Comparison of ENCODE assay signal across 8 cellular contexts in genomic region chr1:234960722-234961467, GRCh38.
DNase-seq lines count a peak whose midpoint lies in the region; ATAC-seq, FAIRE-seq and TF ChIP-seq lines count a peak whose summit lies in the region.

No MANE protein-coding gene starts in this region.

- H3K23me2 ChIP-seq in H1 (ENCODE audit: low read depth, low read length): no peaks in the 10 kb centered on the region

- no peak overlapping the region for H3K4ac ChIP-seq in H1 (replicated peaks; ENCODE audit: insufficient read length, low read depth, low read length)

- H3K4me1 ChIP-seq in H1 (replicated peaks in 1 of 4; ENCODE audit: control insufficient read depth in 3 of 4, insufficient read depth in 4 of 4, low read length in 3 of 4) (peaks cover 0 to 13% (median 8%) of the 10 kb centered on the region in 4 experiments; a peak in 6 of 7 replicates), parathyroid adenoma (peaks cover 10% of the 10 kb centered on the region)

- H3K14ac ChIP-seq in H1 (ENCODE audit: insufficient read length): no peak overlapping the region

- H2BK120ac ChIP-seq in H1 (replicated peaks; ENCODE audit: low read depth, low read length): no peak overlapping the region

- H3K4me3 ChIP-seq in H1 (ENCODE audit: extremely low read depth in 1 of 4, insufficient read depth in 2 of 4, low read depth in 3 of 4, low read length in 4 of 4) (no peak overlapping the region), parathyroid adenoma (ENCODE audit: low read depth, low read length) (no peak overlapping the region)

- H3K79me2 ChIP-seq in H1 (ENCODE audit: control insufficient read depth in 1 of 2, insufficient read depth in 2 of 2, low read length in 2 of 2) (no peaks in the 10 kb centered on the region), parathyroid adenoma (no peaks in the 10 kb centered on the region)

- TF ChIP-seq CTCF in H1 (IDR thresholded peaks at IDR 0.05; ENCODE audit: control extremely low read depth in 1 of 3, insufficient read depth in 1 of 3, low read depth in 1 of 3, low read length in 3 of 3) (no peak), parathyroid adenoma (IDR thresholded peaks at IDR 0.05) (no peak)

- H2BK20ac ChIP-seq in H1 (ENCODE audit: low read length): 0 out of 2 replicates have a peak overlapping the region, but pooled peaks have one; percentile 32

- no peak for ATAC-seq in GM19351 (IDR thresholded peaks at IDR 0.05; ENCODE audit: unreplicated experiment)

- H3K9ac ChIP-seq in H1 (replicated peaks in 1 of 4; ENCODE audit: extremely low read depth in 1 of 4, low read depth in 3 of 4, low read length in 3 of 4) (no peak overlapping the region), parathyroid adenoma (no peak overlapping the region)

- H2BK12ac ChIP-seq in H1 (ENCODE audit: low read depth, low read length): no peak overlapping the region

- no peaks in the 10 kb centered on the region for H4K20me1 ChIP-seq in H1 (replicated peaks in 1 of 2; ENCODE audit: control insufficient read depth in 1 of 2, insufficient read depth in 2 of 2, low read length in 2 of 2)

- H2AFZ ChIP-seq in H1 (ENCODE audit: low read length) (no peak overlapping the region), parathyroid adenoma (no peak overlapping the region)

- no peak overlapping the region for H3K56ac ChIP-seq in H1 (replicated peaks; ENCODE audit: insufficient read length, low read depth, low read length)

- H3K4me2 ChIP-seq in H1 (ENCODE audit: insufficient read depth in 1 of 2, low read depth in 2 of 2, low read length in 2 of 2) (no peak overlapping the region), parathyroid adenoma (ENCODE audit: low read length) (peak overlapping the region; percentile 23)

- no peak overlapping the region for H4K5ac ChIP-seq in H1 (ENCODE audit: insufficient read length, low read depth, low read length)

- H3K27me3 ChIP-seq in H1 (replicated peaks in 1 of 4; ENCODE audit: control insufficient read depth in 3 of 4, extremely low read depth in 1 of 4, insufficient read depth in 3 of 4, low read length in 3 of 4) (no peaks in the 10 kb centered on the region), parathyroid adenoma (ENCODE audit: control insufficient read depth, insufficient read depth, low read length) (no peaks in the 10 kb centered on the region)

- DNase-seq in DMS53 treated with DMSO at 0.1 percent for 48 hours (lab: John Stamatoyannopoulos, UW; ENCODE audit: unreplicated experiment) (peak; percentile 62), NCI-H774 (lab: John Stamatoyannopoulos, UW) (peak; percentile 49), H1 (ENCODE audit: low read depth in 1 of 2, low spot score in 2 of 2) (no peak), NCI-H1105 (lab: John Stamatoyannopoulos, UW) (no peak), COLO829 (ENCODE audit: low spot score) (no peak), iPS-NIHi11 (ENCODE audit: low spot score) (no peak)

- no peak overlapping the region for H3K23ac ChIP-seq in H1 (ENCODE audit: insufficient read length)

- no peaks in the 10 kb centered on the region for H3K79me1 ChIP-seq in H1 (ENCODE audit: low read depth, low read length)

- no peak overlapping the region for H3K27ac ChIP-seq in H1 (ENCODE audit: low read depth, low read length)
- H3K27ac ChIP-seq in parathyroid adenoma: peak overlapping the region; percentile 29

- H2BK15ac ChIP-seq in H1 (ENCODE audit: low read length): peak overlapping the region; percentile 54

- CTCF ChIA-PET in H1 (lab: Charles Lee; ENCODE audit: partially characterized antibody): interaction anchor here (0.8 kb wide), 1 partner anchor 18 kb away, joined by 3 read pairs; no protein-coding TSS in a partner anchor

- WGBS in H1 (ENCODE audit: extremely low coverage in 1 of 2, insufficient coverage in 1 of 2, insufficient read length in 1 of 2, insufficient replicate concordance in 2 of 2, low coverage in 1 of 2, low lambda C conversion rate in 2 of 2, missing lambda C conversion rate in 1 of 2), 2 experiments: 84% methylated on average over 17 of the region's 17 CpGs; no CpG with 5 or more reads in 1 of the 2 experiments

- H2AK5ac ChIP-seq in H1 (ENCODE audit: low read depth, low read length): no peak overlapping the region

- H3K18ac ChIP-seq in H1 (ENCODE audit: extremely low read depth, low read length): 0 out of 2 replicates have a peak overlapping the region, but pooled peaks have one; percentile 19

- no peak for TF ChIP-seq EP300 in H1 (IDR thresholded peaks at IDR 0.05; ENCODE audit: borderline replicate concordance in 1 of 2, low read depth in 2 of 2, low read length in 2 of 2)

- no peak overlapping the region for H4K91ac ChIP-seq in H1 (replicated peaks; ENCODE audit: insufficient read length, low read length)

- H3K9me3 ChIP-seq in H1 (ENCODE audit: insufficient read depth in 2 of 2, low read depth in 1 of 2, low read length in 1 of 2) (no peaks in the 10 kb centered on the region), parathyroid adenoma (ENCODE audit: control insufficient read depth, low read length) (no peaks in the 10 kb centered on the region)

- no peak for FAIRE-seq in H1 (lab: Jason Lieb, UNC)

- TF ChIP-seq RAD21 in H1 (IDR thresholded peaks at IDR 0.05 in 1 of 2, conservative IDR thresholded peaks at IDR 0.05 in 1 of 2; ENCODE audit: low read depth in 2 of 2, low read length in 2 of 2): no peak

- H4K8ac ChIP-seq in H1 (ENCODE audit: extremely low read depth, insufficient read depth, low read length): peak overlapping the region; percentile 80; the same call in 1 of the 2 replicates

- TF ChIP-seq POLR2A in H1 (IDR thresholded peaks at IDR 0.05; ENCODE audit: control extremely low read depth in 1 of 2, low read depth in 2 of 2, low read length in 2 of 2): no peak

- H2BK5ac ChIP-seq in H1 (ENCODE audit: low read depth, low read length): no peak overlapping the region; the same call in 1 of the 2 replicates

- POLR2A ChIA-PET in H1 (lab: Charles Lee; ENCODE audit: partially characterized antibody): no interaction called here

- H3K36me3 ChIP-seq in H1 (ENCODE audit: control insufficient read depth in 2 of 4, insufficient read depth in 4 of 4, low read length in 3 of 4): no peaks in the 10 kb centered on the region
- no peaks in the 10 kb centered on the region for H3K36me3 ChIP-seq in parathyroid adenoma (ENCODE audit: control insufficient read depth, insufficient read depth, low read length)

TF ChIP-seq in H1, 55 proteins besides CTCF, POLR2A, EP300 and RAD21 (continues in another document):
- TF ChIP-seq SP1 (IDR thresholded peaks at IDR 0.05; ENCODE audit: low read depth, low read length) (no peak), NRF1 (IDR thresholded peaks at IDR 0.05; ENCODE audit: low read depth, low read length) (no peak), RXRA (IDR thresholded peaks at IDR 0.05; ENCODE audit: insufficient read depth, low read depth, low read length) (no peak), ZNF274 (IDR thresholded peaks at IDR 0.05; ENCODE audit: borderline replicate concordance, extremely low read depth, low read length) (no peak), TAF7 (optimal IDR thresholded peaks at IDR 0.05; ENCODE audit: borderline replicate concordance, low read depth, low read length) (no peak), POU5F1 (IDR thresholded peaks at IDR 0.05; ENCODE audit: low read depth, low read length) (no peak), KDM5A (IDR thresholded peaks at IDR 0.05; ENCODE audit: low read length) (no peak), TAF1 (IDR thresholded peaks at IDR 0.05; ENCODE audit: low read depth, low read length) (no peak), SIRT6 (IDR thresholded peaks at IDR 0.05; ENCODE audit: low read length) (no peak)
- TF ChIP-seq, protein P1, sequence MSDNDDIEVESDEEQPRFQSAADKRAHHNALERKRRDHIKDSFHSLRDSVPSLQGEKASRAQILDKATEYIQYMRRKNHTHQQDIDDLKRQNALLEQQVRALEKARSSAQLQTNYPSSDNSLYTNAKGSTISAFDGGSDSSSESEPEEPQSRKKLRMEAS (IDR thresholded peaks at IDR 0.05): no peak
- TF ChIP-seq, protein P2, sequence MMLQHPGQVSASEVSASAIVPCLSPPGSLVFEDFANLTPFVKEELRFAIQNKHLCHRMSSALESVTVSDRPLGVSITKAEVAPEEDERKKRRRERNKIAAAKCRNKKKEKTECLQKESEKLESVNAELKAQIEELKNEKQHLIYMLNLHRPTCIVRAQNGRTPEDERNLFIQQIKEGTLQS (IDR thresholded peaks at IDR 0.05; ENCODE audit: insufficient read depth, low read depth, low read length): no peak

Comparison
In these comparisons a context has a peak if more than half of its experiments do, and no peak if none do; other contexts are left out.
1. DNase-seq: peak in DMS53 treated with DMSO at 0.1 percent for 48 hours (single experiment) and NCI-H774 (single experiment); none in H1 (0 of 2), NCI-H1105 (single experiment), COLO829 (single experiment) and iPS-NIHi11 (single experiment).